In the genomic region with DNA sequence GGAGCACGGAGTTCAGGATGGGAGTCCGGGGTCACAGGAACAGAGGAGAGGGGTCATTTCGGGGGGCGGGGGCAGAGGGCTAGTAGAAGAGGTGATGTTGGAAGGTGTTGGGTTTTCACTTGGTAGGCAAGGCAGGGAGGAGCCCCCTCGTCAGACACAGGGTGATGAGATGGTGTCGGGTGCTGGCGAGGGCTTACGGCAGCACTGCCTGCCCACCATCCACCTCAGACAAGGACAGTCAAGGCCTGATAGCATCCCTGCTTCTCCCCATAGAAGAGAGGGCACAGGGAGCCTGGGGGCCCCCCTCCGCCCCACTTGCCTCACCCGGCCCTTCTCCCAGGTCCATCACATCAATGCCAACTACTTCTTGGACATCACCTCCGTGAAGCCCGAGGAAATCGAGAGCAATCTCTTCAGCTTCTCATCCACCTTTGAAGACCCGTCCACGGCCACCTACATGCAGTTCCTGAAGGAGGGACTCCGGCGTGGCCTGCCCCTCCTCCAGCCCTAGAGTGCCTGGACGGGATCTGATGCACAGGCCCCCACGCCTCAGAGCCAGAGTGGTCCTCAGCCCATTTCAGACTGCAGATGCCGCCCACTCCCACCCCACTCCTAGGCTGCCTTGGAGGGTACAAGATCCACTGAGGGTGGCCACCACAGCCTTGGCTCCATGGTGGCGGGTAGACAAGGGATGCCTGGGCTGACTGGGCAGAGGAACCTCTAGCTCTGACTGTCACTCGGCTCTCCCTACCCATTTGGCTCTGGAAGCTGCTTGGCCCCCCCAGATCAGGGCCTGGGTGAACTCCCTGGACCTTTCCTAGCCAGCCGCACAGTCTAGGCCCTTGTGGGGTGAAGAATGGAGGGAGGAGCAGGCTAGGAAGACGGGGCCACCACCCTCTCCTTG, we compare ENCODE assay signal across 17 cellular contexts. TPM values are rescaled to one million over a fixed set of nuclear protein-coding genes. Genes with fewer than 3 reads are reported as not detected.
DNase-seq lines count a peak whose midpoint lies in the region; ATAC-seq, FAIRE-seq and TF ChIP-seq lines count a peak whose summit lies in the region.
"Had no signal": no experiment of that assay in that cellular context is flagged by ENCODE, and none has a peak within 500 bp of the region (broad histone marks: within the 10 kb centered on the region; RNA-seq: fewer than 3 reads in every experiment).

No MANE protein-coding gene starts in this region.

- H3K4me1 ChIP-seq in kidney (ENCODE audit: control insufficient read depth in 1 of 2, insufficient read depth in 1 of 2, low read depth in 1 of 2, low read length in 2 of 2), result peaks cover 10 to 22% of the 10 kb centered on the region in 2 donors
- peaks cover 10 to 30% (median 24%) of the 10 kb centered on the region in 4 donors for H3K4me1 ChIP-seq in upper lobe of left lung

- intact Hi-C loops in Right ventricle myocardium inferior (cut with DNase I), result loop anchor here (10.0 kb wide), 1 partner anchor 571 kb away; a partner anchor contains a TSS
- intact Hi-C loops in left cardiac atrium (cut with DNase I), result no loop called here
- intact Hi-C loops in kidney (cut with DNase I), result no loop called here

- TF ChIP-seq EP300 in upper lobe of left lung (IDR thresholded peaks at IDR 0.05), result no peak

- TF ChIP-seq POLR2A in upper lobe of left lung (IDR thresholded peaks at IDR 0.05), result no peak

- H3K4me1 Mint-ChIP-seq in T-helper 17 cell (peaks cover 16% of the 10 kb centered on the region), HFFc6 (ENCODE audit: low read depth) (peaks cover 22% of the 10 kb centered on the region)

- H3K36me3 Mint-ChIP-seq in T-helper 17 cell (ENCODE audit: low read depth), result no peaks in the 10 kb centered on the region
- no peaks in the 10 kb centered on the region for H3K36me3 Mint-ChIP-seq in HFFc6 (ENCODE audit: low read depth)

- H3K27ac ChIP-seq in kidney (ENCODE audit: low read depth in 2 of 2, low read length in 2 of 2), result no peak overlapping the region
- peak overlapping the region in 3 of 4 donors; percentile 2 to 35 (median 12) for H3K27ac ChIP-seq in upper lobe of left lung
- H3K27ac ChIP-seq: C4-2B had no signal

- no peak overlapping the region for H3K9ac ChIP-seq in kidney (ENCODE audit: low read length in 2 of 2)

- no peak overlapping the region for H3K4me3 ChIP-seq in kidney (ENCODE audit: low read length in 2 of 2)
- H3K4me3 ChIP-seq in upper lobe of left lung, result no peak overlapping the region

- H3K4me3 Mint-ChIP-seq in T-helper 17 cell, result no peak overlapping the region
- no peak overlapping the region for H3K4me3 Mint-ChIP-seq in HFFc6

- ATAC-seq in Right ventricle myocardium inferior, result no peak
- ATAC-seq in left cardiac atrium, result no peak
- ATAC-seq in T-helper 17 cell, result no peak
- no peak for ATAC-seq in upper lobe of left lung (ENCODE audit: low FRiP score in 2 of 2)
- ATAC-seq in HG02610 (IDR thresholded peaks at IDR 0.05; ENCODE audit: unreplicated experiment), result no peak
- ATAC-seq: Panc1 had no signal

- H3K36me3 ChIP-seq in kidney (ENCODE audit: control insufficient read depth in 1 of 2, insufficient read depth in 2 of 2, low read length in 2 of 2) (peaks cover 3 to 7% of the 10 kb centered on the region in 2 donors), upper lobe of left lung (peaks cover 7 to 53% (median 43%) of the 10 kb centered on the region in 4 donors)

- 89 to 91% methylated on average over 17 to 24 of the region's 24 CpGs for WGBS in upper lobe of left lung, 2 donors

- no peak for TF ChIP-seq CTCF in kidney (IDR thresholded peaks at IDR 0.05; ENCODE audit: borderline replicate concordance, extremely low read depth, insufficient read depth)
- no peak for TF ChIP-seq CTCF in upper lobe of left lung (IDR thresholded peaks at IDR 0.05)
- no peak for TF ChIP-seq CTCF in HFFc6 (IDR thresholded peaks at IDR 0.05)

- peak overlapping the region; percentile 43 for H3K27ac Mint-ChIP-seq in T-helper 17 cell
- H3K27ac Mint-ChIP-seq in HFFc6, result no peak overlapping the region

- H3K9me3 ChIP-seq in T-helper 17 cell (ENCODE audit: control insufficient read depth, low read length, poor library complexity, severe bottlenecking) (no peaks in the 10 kb centered on the region), kidney (ENCODE audit: control insufficient read depth in 1 of 2, low read length in 2 of 2) (no peaks in the 10 kb centered on the region), upper lobe of left lung (no peaks in the 10 kb centered on the region)

- H3K27me3 ChIP-seq in upper lobe of left lung, result no peaks in the 10 kb centered on the region

- FAIRE-seq in kidney (lab: Jason Lieb, UNC), result no peak
- FAIRE-seq: HTR-8/SVneo had no signal

- H3K27me3 Mint-ChIP-seq in T-helper 17 cell (no peaks in the 10 kb centered on the region), HFFc6 (ENCODE audit: insufficient read depth) (peaks cover 4% of the 10 kb centered on the region)

- DNase-seq in Right ventricle myocardium inferior (ENCODE audit: missing footprints) (peak; percentile 61), left cardiac atrium (no peak), T-helper 17 cell (no peak), kidney (peak; percentile 65), upper lobe of left lung (peak in 1 of 2 donors; percentile 51), HFFc6 (no peak)
- DNase-seq: EL, NCI-H1105 treated with DMSO at 0.1 percent for 48 hours, NCI-H1694 treated with DMSO at 0.1 percent for 48 hours, NCI-H2107, NCI-H2227 treated with DMSO at 0.1 percent for 48 hours, NCI-H524, SHP77 had no signal

- no peaks in the 10 kb centered on the region for H3K9me3 Mint-ChIP-seq in HFFc6

RNA-seq across cellular contexts. Expression of a gene that starts 4.3 kb away (rescaled TPM):
- total RNA-seq in Right ventricle myocardium inferior, result 206 TPM
- 100 to 1,000 TPM; 126 to 139 TPM for total RNA-seq in left cardiac atrium
- 10 to 100 TPM; 30.4 to 37.4 TPM for total RNA-seq in T-helper 17 cell
- total RNA-seq in kidney, result 66.6 TPM
- polyA plus RNA-seq in kidney (ENCODE audit: insufficient read depth, low read depth, low replicate concordance), result 108 TPM
- total RNA-seq in upper lobe of left lung, result 10 to 100 TPM; 43.2 to 80.7 (median 53.6) TPM
- 10 to 100 TPM; 52.4 to 69.1 (median 59.1) TPM for total RNA-seq in HFFc6 (2021; fragmentation: NEBNext Ultra II Directional; extraction: Animal tissue kit (Norgen Biotek cat#: 25700))

RNA-seq across cellular contexts. Expression of a gene that starts 15.5 kb away (rescaled TPM):
- total RNA-seq in Right ventricle myocardium inferior (45.7 TPM), left cardiac atrium (10 to 100 TPM; 43.9 to 50.7 TPM), T-helper 17 cell (10 to 100 TPM; 24.5 to 25.2 TPM), kidney (116 TPM), upper lobe of left lung (10 to 100 TPM; 22.0 to 91.1 (median 60.5) TPM)
- 69.3 TPM for polyA plus RNA-seq in kidney (ENCODE audit: insufficient read depth, low read depth, low replicate concordance)
- 10 to 100 TPM; 48.1 to 64.5 (median 58.8) TPM for total RNA-seq in HFFc6 (2021; fragmentation: NEBNext Ultra II Directional; extraction: Animal tissue kit (Norgen Biotek cat#: 25700))

RNA-seq across cellular contexts. Expression of a gene that starts 43.8 kb away (rescaled TPM):
- total RNA-seq in Right ventricle myocardium inferior (not detected), left cardiac atrium (under 1 TPM in 1 of 2 donors, not detected in 1; 0.53 TPM), T-helper 17 cell (under 1 TPM in 1 of 2 donors, not detected in 1; 0.31 TPM), kidney (0.38 TPM), upper lobe of left lung (1 to 10 TPM in 1 of 6 donors, under 1 TPM in 2, not detected in 3; 0.43 to 1.1 (median 0.74) TPM)
- polyA plus RNA-seq in kidney (ENCODE audit: insufficient read depth, low read depth, low replicate concordance), result not detected
- 1 to 10 TPM; 2.4 to 3.6 (median 3.2) TPM for total RNA-seq in HFFc6 (2021; fragmentation: NEBNext Ultra II Directional; extraction: Animal tissue kit (Norgen Biotek cat#: 25700))

Comparison
In these comparisons a context has a peak if more than half of its experiments do, and no peak if none do; other contexts are left out.
1. DNase-seq: peak in Right ventricle myocardium inferior (single experiment) and kidney (single experiment); none in left cardiac atrium (single experiment), T-helper 17 cell (0 of 3) and HFFc6 (single experiment).
2. H3K27ac ChIP-seq: peak in upper lobe of left lung (3 of 4); none in kidney (0 of 2).